In genomic region chr9:78973906-78974305, GRCh38 we compare ENCODE assay signal across 15 cellular contexts.
DNase-seq lines count a peak whose midpoint lies in the region; ATAC-seq and TF ChIP-seq lines count a peak whose summit lies in the region.
"Had no signal": no experiment of that assay in that cellular context is flagged by ENCODE, and none has a peak within 500 bp of the region (broad histone marks: within the 10 kb centered on the region; RNA-seq: fewer than 3 reads in every experiment).

No MANE protein-coding gene starts in this region.

- DNase-seq in COLO668 (lab: John Stamatoyannopoulos, UW; ENCODE audit: unreplicated experiment) (peak; percentile 13), HPDE6-E6E7 (ENCODE audit: extremely low spot score) (peak; percentile 52), RWPE1 (ENCODE audit: low spot score) (peak; percentile 84), foreskin keratinocyte (peak; percentile 81 to 91), left cardiac atrium (no peak), putamen (ENCODE audit: low spot score) (no peak), GM10248 (ENCODE audit: extremely low spot score) (no peak), WERI-Rb-1 (no peak)
- DNase-seq: activated CD4-positive, alpha-beta T cell treated with anti-CD3 and anti-CD28 coated beads for 4 hours; caudate nucleus; left ventricle myocardium inferior; NCI-H526 treated with DMSO at 0.1 percent for 48 hours; stimulated activated naive B cell treated with anti-CD40 and anti-IgM and Interleukin-4, amounts not matched to agents 10 μg/mL and 1 μg/mL and 100 μg/mL, for 72 hours had no signal

- ATAC-seq in foreskin keratinocyte, result peak; percentile 99
- no peak for ATAC-seq in left cardiac atrium
- ATAC-seq: stimulated activated naive B cell treated with anti-CD40 and anti-IgM and Interleukin-4, amounts not matched to agents 10 μg/mL and 1 μg/mL and 100 μg/mL, for 72 hours had no signal

- H3K4me3 ChIP-seq in WERI-Rb-1 (ENCODE audit: low read depth, low read length), result no peak overlapping the region
- H3K4me3 ChIP-seq: left ventricle myocardium inferior, SK-N-MC had no signal

- intact Hi-C loops in left cardiac atrium (cut with DNase I), result no loop called here

- H3K4me1 ChIP-seq in foreskin keratinocyte, result peaks cover 17% of the 10 kb centered on the region
- H3K4me1 ChIP-seq: left ventricle myocardium inferior had no signal

- H3K27ac ChIP-seq in RWPE1 (no peak overlapping the region), foreskin keratinocyte (peak overlapping the region; percentile 47), WERI-Rb-1 (no peak overlapping the region)
- H3K27ac ChIP-seq: left ventricle myocardium inferior, neutrophil, SK-N-MC had no signal

- POLR2A ChIA-PET in RWPE1 (lab: Yijun Ruan, JAX; ENCODE audit: low non-redundant PET), result no interaction called here
- POLR2A ChIA-PET in GM10248 (lab: Yijun Ruan, JAX), result no interaction called here

- CTCF ChIA-PET in RWPE1 (lab: Yijun Ruan, JAX), result no interaction called here
- CTCF ChIA-PET in GM10248 (lab: Yijun Ruan, JAX), result no interaction called here

- no peaks in the 10 kb centered on the region for H3K36me3 ChIP-seq in WERI-Rb-1
- H3K36me3 ChIP-seq: left ventricle myocardium inferior, neutrophil had no signal

- no peaks in the 10 kb centered on the region for H3K27me3 ChIP-seq in foreskin keratinocyte
- no peaks in the 10 kb centered on the region for H3K27me3 ChIP-seq in WERI-Rb-1 (ENCODE audit: insufficient read depth, low read depth, severe bottlenecking)
- H3K27me3 ChIP-seq: neutrophil had no signal

- no peaks in the 10 kb centered on the region for H3K9me3 ChIP-seq in WERI-Rb-1 (ENCODE audit: severe bottlenecking)
- H3K9me3 ChIP-seq: neutrophil had no signal

- no peak for TF ChIP-seq CTCF in RWPE1 (conservative IDR thresholded peaks at IDR 0.05; ENCODE audit: low read depth)
- no peak for TF ChIP-seq CTCF in foreskin keratinocyte (conservative IDR thresholded peaks at IDR 0.05)
- no peak for TF ChIP-seq CTCF in GM10248 (IDR thresholded peaks at IDR 0.05; ENCODE audit: control extremely low read depth, extremely low read depth, low read depth, missing control alignments)
- TF ChIP-seq CTCF in WERI-Rb-1 (IDR thresholded peaks at IDR 0.05; ENCODE audit: low read depth, low read length), result no peak

Comparison
In these comparisons a context has a peak if more than half of its experiments do, and no peak if none do; other contexts are left out.
1. DNase-seq: peak in COLO668 (single experiment), HPDE6-E6E7 (single experiment), RWPE1 (single experiment) and foreskin keratinocyte (2 of 2); none in left cardiac atrium (single experiment), putamen (single experiment), GM10248 (single experiment) and WERI-Rb-1 (single experiment).